In genomic region chr12:124481772-124482566, GRCh38 we compare ENCODE assay signal across 14 cellular contexts.
DNase-seq lines count a peak whose midpoint lies in the region; ATAC-seq and TF ChIP-seq lines count a peak whose summit lies in the region.
"Had no signal": no experiment of that assay in that cellular context is flagged by ENCODE, and none has a peak within 500 bp of the region (broad histone marks: within the 10 kb centered on the region; RNA-seq: fewer than 3 reads in every experiment).

No MANE protein-coding gene starts in this region.

- H3K4me3 ChIP-seq in muscle layer of colon (ENCODE audit: low read depth in 1 of 2, low read length in 2 of 2), result no peak overlapping the region

- H3K36me3 Mint-ChIP-seq in IgD-negative memory B cell, result peaks cover 19% of the 10 kb centered on the region

- H3K27me3 Mint-ChIP-seq in IgD-negative memory B cell, result no peaks in the 10 kb centered on the region
- H3K27me3 Mint-ChIP-seq: T-cell had no signal

- peak overlapping the region; percentile 40 for H3K27ac ChIP-seq in muscle layer of colon (ENCODE audit: low read depth, low read length)
- H3K27ac ChIP-seq: foreskin keratinocyte had no signal

- no peaks in the 10 kb centered on the region for H3K27me3 ChIP-seq in muscle layer of colon (ENCODE audit: control insufficient read depth in 1 of 2, insufficient read depth in 2 of 2, low read length in 2 of 2)
- H3K27me3 ChIP-seq: foreskin keratinocyte had no signal

- peaks cover 24% of the 10 kb centered on the region for H3K4me1 ChIP-seq in muscle layer of colon (ENCODE audit: insufficient read depth, low read length)
- H3K4me1 ChIP-seq: foreskin keratinocyte had no signal

- peaks cover 0 to 2% (median 0%) of the 10 kb centered on the region in 3 donors for H3K9me3 Mint-ChIP-seq in IgD-negative memory B cell
- H3K9me3 Mint-ChIP-seq: T-cell had no signal

- ATAC-seq in GM19467 (IDR thresholded peaks at IDR 0.05; ENCODE audit: unreplicated experiment) (peak; percentile 43), GM18867 (IDR thresholded peaks at IDR 0.05; ENCODE audit: unreplicated experiment) (no peak)
- ATAC-seq: activated naive CD4-positive, alpha-beta T cell treated with anti-CD3 and anti-CD28 coated beads, Interleukin-2, amount 50 U/mL, for 72 hours; foreskin keratinocyte; T-cell had no signal

- peaks cover 42% of the 10 kb centered on the region for H3K36me3 ChIP-seq in muscle layer of colon (ENCODE audit: insufficient read depth, low read length)

- no peak overlapping the region for H3K9ac ChIP-seq in muscle layer of colon (ENCODE audit: low read length)

- TF ChIP-seq CTCF in GM13977 (IDR thresholded peaks at IDR 0.05; ENCODE audit: extremely low read depth, insufficient read depth, missing control alignments), result no peak

- peak overlapping the region in 2 of 4 donors; percentile 73 to 79 for H3K4me3 Mint-ChIP-seq in IgD-negative memory B cell

- no peaks in the 10 kb centered on the region for H3K9me3 ChIP-seq in muscle layer of colon (ENCODE audit: low read length)

- in situ Hi-C loops in GM13977 (cut with MboI; ENCODE audit: low pct_unique_long_range_greater_than_20kb, low sequenced_read_pairs, unreplicated experiment), result no loop called here

- peaks cover 23 to 37% (median 35%) of the 10 kb centered on the region in 3 donors for H3K4me1 Mint-ChIP-seq in IgD-negative memory B cell

- DNase-seq in GM13977 (ENCODE audit: low spot score) (peak; percentile 59), COLO829 (ENCODE audit: low spot score) (no peak), NCI-H1048 (lab: John Stamatoyannopoulos, UW) (no peak)
- DNase-seq: activated CD4-positive, alpha-beta T cell treated with anti-CD3 and anti-CD28 coated beads, Interleukin-2, amount 50 U/mL, for 4 hours; DMS153; foreskin keratinocyte; NK-92 treated with Interleukin-12 subunit alpha and Interleukin-12 subunit beta, amount 100 ng/mL, for 24 hours; stimulated activated CD4-positive, alpha-beta T cell treated with anti-CD3 and anti-CD28 coated beads, Interleukin-15, amount 100 ng/mL, for 24 hours; T-cell had no signal

- peak overlapping the region; percentile 10 to 93 (median 27) for H3K27ac Mint-ChIP-seq in IgD-negative memory B cell
